20 cellular contexts compared by ENCODE assay signal in the genomic region with DNA sequence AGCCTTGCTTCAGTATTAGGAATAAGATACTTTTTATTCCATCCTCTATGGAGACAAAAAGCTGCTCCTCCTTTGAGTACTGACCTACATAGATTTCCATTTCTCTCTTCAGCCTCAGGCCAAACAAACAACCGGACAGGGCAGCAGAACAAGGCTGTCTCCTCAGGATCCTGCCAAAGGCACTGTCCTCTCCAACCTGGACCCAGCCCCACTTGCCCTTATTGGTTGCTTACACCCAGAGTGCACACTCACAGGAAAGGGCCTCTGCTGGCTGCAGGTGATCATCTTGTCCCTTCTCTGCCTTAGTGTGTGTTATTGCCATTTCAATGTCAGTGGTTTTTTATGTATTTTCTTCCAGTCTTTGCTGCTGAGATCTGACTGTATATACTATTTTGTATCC. TPM values are rescaled to one million over a fixed set of nuclear protein-coding genes. Genes with fewer than 3 reads are reported as not detected.
A peak's percentile ranks its signal among the peaks of the same experiment; 100 is the strongest.
DNase-seq lines count a peak whose midpoint lies in the region; ATAC-seq and TF ChIP-seq lines count a peak whose summit lies in the region.
"Had no signal": no experiment of that assay in that cellular context is flagged by ENCODE, and none has a peak within 500 bp of the region (broad histone marks: within the 10 kb centered on the region; RNA-seq: fewer than 3 reads in every experiment).

No MANE protein-coding gene starts in this region.

- H3K27ac ChIP-seq in VCaP (peak overlapping the region; percentile 29), adrenal gland (no peak overlapping the region)
- H3K27ac ChIP-seq: body of pancreas, lower lobe of right lung, vagina had no signal

- CTCF ChIA-PET in activated CD4-positive, alpha-beta T cell treated with anti-CD3 and anti-CD28 coated beads for 36 hours (lab: Charles Lee) = no interaction called here

- H3K27ac Mint-ChIP-seq in activated CD4-positive, alpha-beta T cell treated with anti-CD3 and anti-CD28 coated beads for 36 hours = peak overlapping the region; percentile 30
- H3K27ac Mint-ChIP-seq in dendritic cell treated with granulocyte-macrophage colony-stimulating factor and Interleukin-4, amounts not matched to agents 40 ng/mL and 50 ng/mL, for 4 days = peak overlapping the region; percentile 12
- H3K27ac Mint-ChIP-seq in natural killer cell treated with Interleukin-12 subunit alpha and Interleukin-12 subunit beta and Interleukin-15 and Interleukin-18, amount 100 ng/mL, for 72 hours = peak overlapping the region; percentile 42 to 56
- H3K27ac Mint-ChIP-seq: activated naive CD4-positive, alpha-beta T cell treated with anti-CD3 and anti-CD28 coated beads, Interleukin-2, amount 10 ng/mL, durations not matched to agents 7 days and 5 days; B cell had no signal

- ATAC-seq in activated CD4-positive, alpha-beta T cell treated with anti-CD3 and anti-CD28 coated beads for 36 hours = no peak
- ATAC-seq in natural killer cell treated with Interleukin-12 subunit alpha and Interleukin-12 subunit beta and Interleukin-15 and Interleukin-18, amount 100 ng/mL, for 72 hours = no peak
- ATAC-seq in HG02642 (IDR thresholded peaks at IDR 0.05; ENCODE audit: poor library complexity, unreplicated experiment) = no peak
- ATAC-seq: body of pancreas, lower lobe of right lung, right cardiac atrium had no signal

- DNase-seq in activated CD4-positive, alpha-beta T cell treated with anti-CD3 and anti-CD28 coated beads for 36 hours = no peak
- DNase-seq in activated CD4-positive, alpha-beta T cell treated with anti-CD3 and anti-CD28 coated beads for 48 hours = no peak
- DNase-seq in natural killer cell treated with Interleukin-12 subunit alpha and Interleukin-12 subunit beta and Interleukin-15 and Interleukin-18, amount 100 ng/mL, for 72 hours (ENCODE audit: low spot score) = no peak
- DNase-seq in medulla oblongata (ENCODE audit: extremely low spot score) = no peak
- no peak for DNase-seq in adrenal gland
- DNase-seq: activated naive CD4-positive, alpha-beta T cell treated with anti-CD3 and anti-CD28 coated beads, Interleukin-2, amount 10 ng/mL, durations not matched to agents 7 days and 5 days; activated T-cell treated with anti-CD3 and anti-CD28 coated beads for 4 hours; body of pancreas; dermis blood vessel endothelial cell; hippocampal formation; KG1; lower lobe of right lung; NCI-H1694 treated with DMSO at 0.1 percent for 48 hours; NCI-H69; right cardiac atrium had no signal

- H3K4me3 Mint-ChIP-seq in activated CD4-positive, alpha-beta T cell treated with anti-CD3 and anti-CD28 coated beads for 36 hours = no peak overlapping the region
- H3K4me3 Mint-ChIP-seq in dendritic cell treated with granulocyte-macrophage colony-stimulating factor and Interleukin-4, amounts not matched to agents 40 ng/mL and 50 ng/mL, for 4 days = no peak overlapping the region
- H3K4me3 Mint-ChIP-seq in natural killer cell treated with Interleukin-12 subunit alpha and Interleukin-12 subunit beta and Interleukin-15 and Interleukin-18, amount 100 ng/mL, for 72 hours = no peak overlapping the region
- H3K4me3 Mint-ChIP-seq: activated naive CD4-positive, alpha-beta T cell treated with anti-CD3 and anti-CD28 coated beads, Interleukin-2, amount 10 ng/mL, durations not matched to agents 7 days and 5 days; B cell had no signal

- WGBS in adrenal gland, 4 donors = 20 to 82% (median 59%) methylated on average over 1 of the region's 1 CpG

- POLR2A ChIA-PET in activated CD4-positive, alpha-beta T cell treated with anti-CD3 and anti-CD28 coated beads for 36 hours (lab: Charles Lee) = no interaction called here

- H3K4me1 ChIP-seq in adrenal gland (replicated peaks in 1 of 2) = no peaks in the 10 kb centered on the region
- H3K4me1 ChIP-seq: body of pancreas, lower lobe of right lung, vagina had no signal

- H3K4me1 Mint-ChIP-seq in activated CD4-positive, alpha-beta T cell treated with anti-CD3 and anti-CD28 coated beads for 36 hours = no peaks in the 10 kb centered on the region
- no peaks in the 10 kb centered on the region for H3K4me1 Mint-ChIP-seq in dendritic cell treated with granulocyte-macrophage colony-stimulating factor and Interleukin-4, amounts not matched to agents 40 ng/mL and 50 ng/mL, for 4 days (ENCODE audit: low read depth)
- peaks cover 7 to 15% of the 10 kb centered on the region in 2 donors for H3K4me1 Mint-ChIP-seq in natural killer cell treated with Interleukin-12 subunit alpha and Interleukin-12 subunit beta and Interleukin-15 and Interleukin-18, amount 100 ng/mL, for 72 hours (ENCODE audit: low read depth in 2 of 2)
- H3K4me1 Mint-ChIP-seq: activated naive CD4-positive, alpha-beta T cell treated with anti-CD3 and anti-CD28 coated beads, Interleukin-2, amount 10 ng/mL, durations not matched to agents 7 days and 5 days; B cell had no signal

- H3K36me3 ChIP-seq in adrenal gland (replicated peaks in 1 of 2) = peaks cover 0 to 18% of the 10 kb centered on the region in 2 donors

- H3K36me3 Mint-ChIP-seq in activated CD4-positive, alpha-beta T cell treated with anti-CD3 and anti-CD28 coated beads for 36 hours (ENCODE audit: low read depth) = peaks cover 38% of the 10 kb centered on the region
- H3K36me3 Mint-ChIP-seq in dendritic cell treated with granulocyte-macrophage colony-stimulating factor and Interleukin-4, amounts not matched to agents 40 ng/mL and 50 ng/mL, for 4 days (ENCODE audit: low read depth) = peaks cover 88% of the 10 kb centered on the region
- H3K36me3 Mint-ChIP-seq in natural killer cell treated with Interleukin-12 subunit alpha and Interleukin-12 subunit beta and Interleukin-15 and Interleukin-18, amount 100 ng/mL, for 72 hours = peaks cover 14% of the 10 kb centered on the region

- no peaks in the 10 kb centered on the region for H3K9me3 Mint-ChIP-seq in activated CD4-positive, alpha-beta T cell treated with anti-CD3 and anti-CD28 coated beads for 36 hours (ENCODE audit: low read depth)
- H3K9me3 Mint-ChIP-seq in dendritic cell treated with granulocyte-macrophage colony-stimulating factor and Interleukin-4, amounts not matched to agents 40 ng/mL and 50 ng/mL, for 4 days = no peaks in the 10 kb centered on the region
- no peaks in the 10 kb centered on the region for H3K9me3 Mint-ChIP-seq in natural killer cell treated with Interleukin-12 subunit alpha and Interleukin-12 subunit beta and Interleukin-15 and Interleukin-18, amount 100 ng/mL, for 72 hours
- H3K9me3 Mint-ChIP-seq: activated naive CD4-positive, alpha-beta T cell treated with anti-CD3 and anti-CD28 coated beads, Interleukin-2, amount 10 ng/mL, durations not matched to agents 7 days and 5 days had no signal

- H3K27me3 Mint-ChIP-seq in activated CD4-positive, alpha-beta T cell treated with anti-CD3 and anti-CD28 coated beads for 36 hours = no peaks in the 10 kb centered on the region
- H3K27me3 Mint-ChIP-seq in dendritic cell treated with granulocyte-macrophage colony-stimulating factor and Interleukin-4, amounts not matched to agents 40 ng/mL and 50 ng/mL, for 4 days = no peaks in the 10 kb centered on the region
- H3K27me3 Mint-ChIP-seq in natural killer cell treated with Interleukin-12 subunit alpha and Interleukin-12 subunit beta and Interleukin-15 and Interleukin-18, amount 100 ng/mL, for 72 hours = no peaks in the 10 kb centered on the region
- H3K27me3 Mint-ChIP-seq: activated naive CD4-positive, alpha-beta T cell treated with anti-CD3 and anti-CD28 coated beads, Interleukin-2, amount 10 ng/mL, durations not matched to agents 7 days and 5 days; B cell had no signal

- TF ChIP-seq CTCF in VCaP (conservative IDR thresholded peaks at IDR 0.05) (no peak), adrenal gland (IDR thresholded peaks at IDR 0.05) (no peak)

- no peaks in the 10 kb centered on the region for H3K9me3 ChIP-seq in adrenal gland (replicated peaks in 1 of 3)
- H3K9me3 ChIP-seq: body of pancreas, lower lobe of right lung, vagina had no signal

- intact Hi-C loops in activated CD4-positive, alpha-beta T cell treated with anti-CD3 and anti-CD28 coated beads for 36 hours (cut with DNase I, micrococcal nuclease) = no loop called here
- intact Hi-C loops in dendritic cell treated with granulocyte-macrophage colony-stimulating factor and Interleukin-4, amounts not matched to agents 40 ng/mL and 50 ng/mL, for 4 days (cut with micrococcal nuclease) = no loop called here
- intact Hi-C loops in adrenal gland (cut with DNase I) = no loop called here

- no peak overlapping the region for H3K4me3 ChIP-seq in adrenal gland
- H3K4me3 ChIP-seq: body of pancreas, lower lobe of right lung, vagina had no signal

- H3K27me3 ChIP-seq in adrenal gland = no peaks in the 10 kb centered on the region
- H3K27me3 ChIP-seq: body of pancreas, vagina had no signal

- no peak for TF ChIP-seq POLR2A in adrenal gland (IDR thresholded peaks at IDR 0.05)

RNA-seq across cellular contexts. Expression of a gene that starts 26.6 kb away (rescaled TPM):
- total RNA-seq in activated CD4-positive, alpha-beta T cell treated with anti-CD3 and anti-CD28 coated beads for 36 hours = 10 to 100 TPM; 42.3 to 56.8 TPM
- 10 to 100 TPM; 65.8 to 89.4 TPM for total RNA-seq in natural killer cell treated with Interleukin-12 subunit alpha and Interleukin-12 subunit beta and Interleukin-15 and Interleukin-18, amount 100 ng/mL, for 72 hours
- total RNA-seq in adrenal gland = 10 to 100 TPM; 15.4 to 38.4 (median 26.6) TPM
- polyA plus RNA-seq in adrenal gland = 10 to 100 TPM in 1 of 3 donors, 1 to 10 TPM in 2; 6.2 to 35.3 (median 7.9) TPM

RNA-seq across cellular contexts. Expression of a gene that starts 45.6 kb away (rescaled TPM):
- total RNA-seq in activated CD4-positive, alpha-beta T cell treated with anti-CD3 and anti-CD28 coated beads for 36 hours = 10 to 100 TPM; 20.0 TPM
- 10 to 100 TPM; 21.0 to 29.5 TPM for total RNA-seq in natural killer cell treated with Interleukin-12 subunit alpha and Interleukin-12 subunit beta and Interleukin-15 and Interleukin-18, amount 100 ng/mL, for 72 hours
- total RNA-seq in adrenal gland = 10 to 100 TPM in 5 of 8 donors, 1 to 10 TPM in 3; 5.9 to 16.9 (median 11.0) TPM
- 10 to 100 TPM in 1 of 3 donors, 1 to 10 TPM in 2; 6.1 to 13.4 (median 8.9) TPM for polyA plus RNA-seq in adrenal gland

RNA-seq across cellular contexts. Expression of a gene that starts 45.7 kb away (rescaled TPM):
- total RNA-seq in activated CD4-positive, alpha-beta T cell treated with anti-CD3 and anti-CD28 coated beads for 36 hours = 1 to 10 TPM in 1 of 2 experiments, under 1 TPM in 1; 0.95 to 1.6 TPM
- total RNA-seq in natural killer cell treated with Interleukin-12 subunit alpha and Interleukin-12 subunit beta and Interleukin-15 and Interleukin-18, amount 100 ng/mL, for 72 hours = 1 to 10 TPM in 1 of 2 donors, under 1 TPM in 1; 0.45 to 1.9 TPM
- total RNA-seq in adrenal gland = 1 to 10 TPM; 2.1 to 6.5 (median 5.0) TPM
- 10 to 100 TPM in 1 of 3 donors, 1 to 10 TPM in 2; 2.5 to 14.3 (median 2.9) TPM for polyA plus RNA-seq in adrenal gland

RNA-seq across cellular contexts. Expression of a gene that starts 56.5 kb away (rescaled TPM):
- 10 to 100 TPM; 19.2 to 22.9 TPM for total RNA-seq in activated CD4-positive, alpha-beta T cell treated with anti-CD3 and anti-CD28 coated beads for 36 hours
- total RNA-seq in natural killer cell treated with Interleukin-12 subunit alpha and Interleukin-12 subunit beta and Interleukin-15 and Interleukin-18, amount 100 ng/mL, for 72 hours = 10 to 100 TPM; 87.6 to 91.5 TPM
- total RNA-seq in adrenal gland = 10 to 100 TPM in 7 of 8 donors, 1 to 10 TPM in 1; 5.3 to 24.4 (median 21.2) TPM
- polyA plus RNA-seq in adrenal gland = 10 to 100 TPM in 1 of 3 donors, 1 to 10 TPM in 2; 2.5 to 14.0 (median 3.2) TPM
